ENCODE assay signal across 23 cellular contexts in genomic region chr17:71985111-71986039, GRCh38.
"Had no signal": no experiment of that assay in that cellular context is flagged by ENCODE, and none has a peak within 500 bp of the region (broad histone marks: within the 10 kb centered on the region; RNA-seq: fewer than 3 reads in every experiment).

No MANE protein-coding gene starts in this region.

- FAIRE-seq: endothelial cell of umbilical vein, kidney, pancreas had no signal

- H3K4me1 ChIP-seq: pancreas, right lobe of liver, testis, upper lobe of right lung had no signal

- H3K9me3 ChIP-seq: pancreas, right lobe of liver, testis, upper lobe of right lung had no signal

- H3K36me3 ChIP-seq: brain microvascular endothelial cell, pancreas, right lobe of liver, upper lobe of right lung had no signal

- H3K4me2 ChIP-seq: smooth muscle cell had no signal

- DNase-seq: activated CD4-positive, alpha-beta memory T cell treated with anti-CD3 and anti-CD28 coated beads, Interleukin-2, amount 10 ng/mL, durations not matched to agents 7 days and 5 days; activated CD4-positive, alpha-beta T cell treated with anti-CD3 and anti-CD28 coated beads for 48 hours; activated CD4-positive, CD25-positive, alpha-beta regulatory T cell; activated CD8-positive, alpha-beta memory T cell treated with anti-CD3 and anti-CD28 coated beads, Interleukin-2, amount 10 ng/mL, durations not matched to agents 7 days and 5 days; activated naive CD4-positive, alpha-beta T cell treated with anti-CD3 and anti-CD28 coated beads for 36 hours; activated T-cell treated with anti-CD3 and anti-CD28 coated beads, Interleukin-2, amount 50 U/mL, for 1 hour; aorta; brain microvascular endothelial cell; effector CD8-positive, alpha-beta T cell; foreskin melanocyte; kidney; mesenchymal stem cell; naive thymus-derived CD8-positive, alpha-beta T cell; pancreas; right lobe of liver; stimulated activated CD4-positive, alpha-beta T cell treated with anti-CD3 and anti-CD28 coated beads, Interleukin-4, amount 100 ng/mL, for 1 hour; stimulated activated naive CD8-positive, alpha-beta T cell treated with anti-CD3 and anti-CD28 coated beads, Interleukin-15, amount 100 ng/mL, for 72 hours; T-helper 1 cell; T-helper 9 cell; testis; upper lobe of right lung had no signal

- H3K27me3 ChIP-seq: brain microvascular endothelial cell, pancreas, right lobe of liver, testis, upper lobe of right lung had no signal

- H3K4me3 ChIP-seq: pancreas, right lobe of liver, smooth muscle cell, testis, upper lobe of right lung had no signal

- H3K27ac ChIP-seq: brain microvascular endothelial cell, pancreas, right lobe of liver, testis, upper lobe of right lung had no signal
